15 cellular contexts compared by ENCODE assay signal in the genomic region with DNA sequence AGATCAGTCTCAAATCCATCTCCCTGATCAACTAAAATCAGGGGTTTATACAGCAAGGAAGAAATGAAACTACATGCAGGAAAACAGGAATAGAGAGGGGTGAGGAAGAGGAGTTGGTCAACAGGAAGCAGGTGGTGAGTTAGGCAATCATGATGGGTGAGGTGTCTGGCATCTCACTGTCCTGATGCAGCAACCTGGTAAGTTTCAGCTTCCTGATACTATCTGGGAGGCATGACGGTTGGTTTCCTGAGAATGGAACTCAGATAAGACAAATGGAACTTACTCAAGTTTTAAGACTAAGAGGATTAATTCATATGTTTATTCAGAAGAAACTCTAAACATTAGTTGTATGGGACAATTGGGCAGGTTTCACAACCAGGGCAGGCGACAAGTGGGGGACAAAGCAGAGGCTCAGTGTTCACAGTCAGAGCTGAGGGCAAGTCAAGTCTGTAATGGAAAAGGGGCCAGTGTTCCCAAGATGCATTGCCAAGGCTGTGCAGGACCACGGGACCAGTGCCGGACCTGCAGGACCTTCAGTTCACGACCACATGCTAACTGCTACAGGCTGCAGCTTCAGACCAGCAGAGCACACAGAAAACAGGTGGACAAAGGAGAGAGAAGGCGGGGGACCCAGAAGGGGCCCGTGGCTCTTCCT. TPM values are rescaled to one million over a fixed set of nuclear protein-coding genes. Genes with fewer than 3 reads are reported as not detected.
DNase-seq lines count a peak whose midpoint lies in the region; ATAC-seq, FAIRE-seq and TF ChIP-seq lines count a peak whose summit lies in the region.
"Had no signal": no experiment of that assay in that cellular context is flagged by ENCODE, and none has a peak within 500 bp of the region (broad histone marks: within the 10 kb centered on the region; RNA-seq: fewer than 3 reads in every experiment).

No MANE protein-coding gene starts in this region.

- no peak overlapping the region for H3K4me3 Mint-ChIP-seq in T-cell
- H3K4me3 Mint-ChIP-seq: GM23338 had no signal

- H3K4me1 Mint-ChIP-seq in T-cell, result peaks cover 29 to 58% (median 34%) of the 10 kb centered on the region in 3 donors
- H3K4me1 Mint-ChIP-seq: GM23338 had no signal

- DNase-seq in DMS53 treated with DMSO at 0.1 percent for 48 hours (lab: John Stamatoyannopoulos, UW; ENCODE audit: unreplicated experiment), result peak; percentile 20
- no peak for DNase-seq in T-cell
- peak; percentile 35 for DNase-seq in iris pigment epithelial cell (ENCODE audit: low read depth)
- DNase-seq in MG63, result no peak
- no peak for DNase-seq in NCI-H774 (lab: John Stamatoyannopoulos, UW)
- no peak for DNase-seq in small intestine
- DNase-seq: activated CD4-positive, alpha-beta T cell treated with anti-CD3 and anti-CD28 coated beads for 48 hours; Calu3; hypothalamus; lower lobe of right lung; NCI-H1436 treated with DMSO at 0.1 percent for 48 hours; SW 1271 had no signal

- H3K27ac ChIP-seq in KMS-11, result no peak overlapping the region; the same call in 1 of the 2 replicates
- H3K27ac ChIP-seq in small intestine (ENCODE audit: low read depth in 1 of 2, low read length in 1 of 2), result no peak overlapping the region
- H3K27ac ChIP-seq: lower lobe of right lung had no signal

- no peaks in the 10 kb centered on the region for H3K36me3 ChIP-seq in KMS-11 (ENCODE audit: insufficient read depth)
- no peaks in the 10 kb centered on the region for H3K36me3 ChIP-seq in MG63
- no peaks in the 10 kb centered on the region for H3K36me3 ChIP-seq in small intestine (ENCODE audit: control insufficient read depth in 2 of 2, insufficient read depth in 2 of 2, low read length in 2 of 2)
- H3K36me3 ChIP-seq: lower lobe of right lung had no signal

- CTCF ChIA-PET in T-cell (lab: Charles Lee), result interaction anchor here in 1 of 2 donors (0.5 kb wide), 1 partner anchor 9 kb away, joined by 4 read pairs; no protein-coding TSS in a partner anchor

- H3K79me2 ChIP-seq in KMS-11 (ENCODE audit: insufficient read depth, low read depth), result no peaks in the 10 kb centered on the region

- no peak for TF ChIP-seq CTCF in KMS-11 (conservative IDR thresholded peaks at IDR 0.05; ENCODE audit: low read depth, low read length)

- FAIRE-seq in small intestine (lab: Jason Lieb, UNC), result no peak

- no peak for ATAC-seq in T-cell (replicated peaks in 1 of 4)
- ATAC-seq: GM23338, lower lobe of right lung had no signal

- H3K9ac ChIP-seq in KMS-11, result no peak overlapping the region

- H3K27me3 Mint-ChIP-seq in T-cell, result no peaks in the 10 kb centered on the region

- 82 to 88% (median 86%) methylated on average over 7 of the region's 7 CpGs for WGBS in small intestine, 3 donors

- H3K4me1 ChIP-seq in KMS-11 (ENCODE audit: low read depth, poor library complexity, severe bottlenecking) (peaks cover 58% of the 10 kb centered on the region), small intestine (ENCODE audit: control insufficient read depth in 2 of 2, insufficient read depth in 1 of 2, low read depth in 1 of 2, low read length in 1 of 2) (peaks cover 0 to 3% of the 10 kb centered on the region in 2 donors)

- H3K4me3 ChIP-seq in KMS-11 (IDR thresholded peaks at IDR 0.05; ENCODE audit: insufficient read depth, low read depth, low read length), result peak overlapping the region; percentile 31
- no peak overlapping the region for H3K4me3 ChIP-seq in MG63
- H3K4me3 ChIP-seq in small intestine (ENCODE audit: low read depth in 1 of 2, low read length in 2 of 2), result no peak overlapping the region
- H3K4me3 ChIP-seq: GM23338, lower lobe of right lung, smooth muscle cell had no signal

- peak overlapping the region; percentile 44 to 50 for H3K27ac Mint-ChIP-seq in T-cell
- H3K27ac Mint-ChIP-seq: GM23338 had no signal

- H3K27me3 ChIP-seq in KMS-11 (ENCODE audit: insufficient read depth, low read depth) (no peaks in the 10 kb centered on the region), MG63 (no peaks in the 10 kb centered on the region), small intestine (ENCODE audit: control insufficient read depth in 2 of 2, insufficient read depth in 2 of 2, low read length in 2 of 2) (no peaks in the 10 kb centered on the region)

- H3K9me3 ChIP-seq in MG63 (no peaks in the 10 kb centered on the region), small intestine (ENCODE audit: control insufficient read depth, low read depth) (no peaks in the 10 kb centered on the region)
- H3K9me3 ChIP-seq: lower lobe of right lung had no signal

- peaks cover 0 to 7% (median 0%) of the 10 kb centered on the region in 3 donors for H3K9me3 Mint-ChIP-seq in T-cell

- H2AFZ ChIP-seq in KMS-11 (ENCODE audit: low read depth), result no peak overlapping the region
- H2AFZ ChIP-seq: GM23338 had no signal

- peak overlapping the region; percentile 14; the same call in 1 of the 2 replicates for H3K4me2 ChIP-seq in KMS-11
- H3K4me2 ChIP-seq: GM23338, smooth muscle cell had no signal

- POLR2A ChIA-PET in T-cell (lab: Charles Lee), result no interaction called here

- no peaks in the 10 kb centered on the region for H4K20me1 ChIP-seq in KMS-11 (ENCODE audit: insufficient read depth)

- H3K36me3 Mint-ChIP-seq in T-cell, result no peaks in the 10 kb centered on the region

RNA-seq across cellular contexts. Expression of a gene that starts 17.7 kb away (rescaled TPM):
- total RNA-seq in T-cell, result 10 to 100 TPM; 14.3 to 29.4 (median 17.3) TPM
- 13.7 and 21.1 TPM in 2 replicates for total RNA-seq in MG63 (2014; rRNA removed; shearing (Covaris generic); ENCODE audit: low replicate concordance)
- polyA plus RNA-seq in small intestine, result 100 to 1,000 TPM in 1 of 3 donors, 10 to 100 TPM in 2; 48.6 to 148 (median 74.6) TPM

RNA-seq across cellular contexts. Expression of a gene that starts 45.5 kb away (rescaled TPM):
- 10 to 100 TPM; 28.1 to 69.0 (median 35.2) TPM for total RNA-seq in T-cell
- 30.5 and 34.1 TPM in 2 replicates for total RNA-seq in MG63 (2014; rRNA removed; shearing (Covaris generic); ENCODE audit: low replicate concordance)
- 10 to 100 TPM; 17.3 to 19.9 (median 19.4) TPM for polyA plus RNA-seq in small intestine

Comparison
In these comparisons a context has a peak if more than half of its experiments do, and no peak if none do; other contexts are left out.
1. DNase-seq: peak in DMS53 treated with DMSO at 0.1 percent for 48 hours (single experiment) and iris pigment epithelial cell (single experiment); none in T-cell (0 of 34), MG63 (single experiment), NCI-H774 (single experiment) and small intestine (single experiment).